In the genomic region with DNA sequence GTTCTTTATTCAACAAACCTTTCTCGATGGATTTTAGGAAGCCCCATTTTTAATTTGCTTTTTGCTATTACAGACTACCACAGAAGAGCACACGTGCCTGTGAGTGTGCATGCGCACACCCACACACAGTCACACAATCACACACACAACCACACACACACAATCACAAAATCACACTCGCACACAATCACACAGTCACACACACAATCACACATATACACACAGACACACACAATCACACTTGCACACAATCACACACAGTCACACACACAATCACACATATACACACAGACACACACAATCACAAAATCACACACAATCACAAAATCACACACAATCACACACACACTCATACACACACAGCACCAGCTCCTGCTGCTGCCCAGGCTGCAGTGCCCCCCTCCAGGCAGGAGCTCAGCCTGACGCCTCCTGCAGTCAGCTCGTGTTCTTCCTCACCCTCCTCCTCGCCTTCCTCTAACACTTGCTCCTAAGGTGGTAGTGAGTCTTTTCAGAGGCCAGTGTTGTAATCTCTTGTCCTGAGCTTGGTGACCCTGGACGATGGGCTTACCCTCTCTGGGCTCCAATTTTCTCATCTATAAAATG, we compare ENCODE assay signal across 24 cellular contexts.
DNase-seq lines count a peak whose midpoint lies in the region; ATAC-seq, FAIRE-seq and TF ChIP-seq lines count a peak whose summit lies in the region.
"Had no signal": no experiment of that assay in that cellular context is flagged by ENCODE, and none has a peak within 500 bp of the region (broad histone marks: within the 10 kb centered on the region; RNA-seq: fewer than 3 reads in every experiment).

No MANE protein-coding gene starts in this region.

- H3K27me3 ChIP-seq in trophoblast cell (ENCODE audit: insufficient read depth, low read length) = no peaks in the 10 kb centered on the region

- H3K23ac ChIP-seq in trophoblast cell (ENCODE audit: low read length) = peak overlapping the region; percentile 64

- H3K4me3 ChIP-seq in trophoblast cell (ENCODE audit: low read depth, low read length) = peak overlapping the region; percentile 44
- H3K4me3 ChIP-seq: MG63 had no signal

- H3K36me3 ChIP-seq in trophoblast cell (ENCODE audit: control insufficient read depth in 1 of 2, insufficient read depth in 2 of 2, low read length in 2 of 2) = no peaks in the 10 kb centered on the region
- H3K36me3 ChIP-seq: MG63 had no signal

- H3K27ac ChIP-seq in trophoblast cell (ENCODE audit: low read depth, low read length) = no peak overlapping the region
- H3K27ac ChIP-seq: C4-2B had no signal

- H3K4ac ChIP-seq in trophoblast cell (ENCODE audit: low read depth, low read length) = no peak overlapping the region

- no peak overlapping the region for H2BK5ac ChIP-seq in trophoblast cell (ENCODE audit: low read depth, low read length, poor library complexity)

- TF ChIP-seq POLR2A in GM12891 (IDR thresholded peaks at IDR 0.05; ENCODE audit: low read depth, low read length) (no peak), H54 (IDR thresholded peaks at IDR 0.05; ENCODE audit: low read depth, low read length) (no peak)

- H2BK120ac ChIP-seq in trophoblast cell (ENCODE audit: insufficient read depth, low read length, poor library complexity) = no peak overlapping the region

- H3K4me1 ChIP-seq in trophoblast cell (ENCODE audit: control insufficient read depth in 1 of 2, insufficient read depth in 2 of 2, low read length in 2 of 2) = no peaks in the 10 kb centered on the region
- H3K4me1 ChIP-seq: Caco-2 had no signal

- H2BK12ac ChIP-seq in trophoblast cell (ENCODE audit: low read length) = no peak overlapping the region

- H2AK5ac ChIP-seq in trophoblast cell (ENCODE audit: low read length) = no peak overlapping the region

- no peak for ATAC-seq in GM19035 (IDR thresholded peaks at IDR 0.05; ENCODE audit: unreplicated experiment)
- ATAC-seq: CD8-positive, alpha-beta T cell; PC-3 had no signal

- no peak overlapping the region for H3K14ac ChIP-seq in trophoblast cell (ENCODE audit: low read length)

- no peak overlapping the region for H3K4me2 ChIP-seq in trophoblast cell (ENCODE audit: low read length)
- H3K4me2 ChIP-seq: SK-N-SH had no signal

- no peak overlapping the region for H3K18ac ChIP-seq in trophoblast cell (ENCODE audit: low read length)

- no peak overlapping the region for H4K12ac ChIP-seq in trophoblast cell (ENCODE audit: low read depth, low read length)

- no peak overlapping the region for H3K9ac ChIP-seq in trophoblast cell (ENCODE audit: low read length)
- H3K9ac ChIP-seq: SK-N-SH had no signal

- no peak overlapping the region for H2AFZ ChIP-seq in trophoblast cell (ENCODE audit: insufficient read depth, low read length, poor library complexity)

- DNase-seq in GM12891 (ENCODE audit: insufficient read length, low spot score) (no peak), H54 (ENCODE audit: insufficient read length, low spot score) (no peak), ecto neural progenitor cell (ENCODE audit: low spot score) (peak; percentile 15), trophoblast cell (no peak), DMS53 treated with DMSO at 0.1 percent for 48 hours (lab: John Stamatoyannopoulos, UW; ENCODE audit: unreplicated experiment) (no peak), ACHN (no peak)
- DNase-seq: Caco-2; DMS79; EL; GDM1; IMR-90; KG1; MG63; NCI-H2029 treated with DMSO at 0.1 percent for 48 hours; NCI-H446 treated with DMSO at 0.1 percent for 48 hours; NCI-H526; NCI-H82; NK-92 treated with Interleukin-12 subunit alpha and Interleukin-12 subunit beta, amount 100 ng/mL, for 24 hours; PC-3; SK-N-SH had no signal

- no peaks in the 10 kb centered on the region for H3K79me1 ChIP-seq in trophoblast cell (ENCODE audit: low read length)

- H4K91ac ChIP-seq in trophoblast cell (ENCODE audit: low read depth, low read length) = no peak overlapping the region

- peak; percentile 72 for FAIRE-seq in GM12891 (lab: Jason Lieb, UNC)
- peak; percentile 57 for FAIRE-seq in H54 (lab: Jason Lieb, UNC)
- FAIRE-seq: GM12892 had no signal

- no peaks in the 10 kb centered on the region for H3K79me2 ChIP-seq in trophoblast cell (ENCODE audit: control insufficient read depth, insufficient read depth, low read length, poor library complexity)

- 100% methylated on average over 1 of the region's 8 CpGs for WGBS in trophoblast cell (ENCODE audit: extremely low coverage, insufficient coverage, insufficient read length)

- in situ Hi-C loops in ACHN (cut with HindIII; ENCODE audit: low pct_ligation_motif_present, low pct_unique_long_range_greater_than_20kb, low sequenced_read_pairs) = no loop called here

- H3K9me3 ChIP-seq in trophoblast cell (ENCODE audit: insufficient read depth, low read depth, low read length) = peaks cover 2% of the 10 kb centered on the region
- H3K9me3 ChIP-seq: Caco-2, MG63, SK-N-SH had no signal

- H4K8ac ChIP-seq in trophoblast cell (ENCODE audit: low read depth, low read length) = no peak overlapping the region

TF ChIP-seq in GM12891, 5 proteins besides CTCF, POLR2A, EP300 and RAD21:
- TF ChIP-seq POU2F2 (IDR thresholded peaks at IDR 0.05; ENCODE audit: low read depth, low read length) (no peak), TAF1 (IDR thresholded peaks at IDR 0.05; ENCODE audit: low read depth, low read length) (no peak), PAX5 (IDR thresholded peaks at IDR 0.05; ENCODE audit: insufficient read depth, low read length, severe bottlenecking) (no peak), SPI1 (IDR thresholded peaks at IDR 0.05; ENCODE audit: low read depth, low read length) (no peak), POLR2AphosphoS5 (IDR thresholded peaks at IDR 0.05; ENCODE audit: low read depth, low read length) (no peak)
